22 cellular contexts compared by ENCODE assay signal in the genomic region with DNA sequence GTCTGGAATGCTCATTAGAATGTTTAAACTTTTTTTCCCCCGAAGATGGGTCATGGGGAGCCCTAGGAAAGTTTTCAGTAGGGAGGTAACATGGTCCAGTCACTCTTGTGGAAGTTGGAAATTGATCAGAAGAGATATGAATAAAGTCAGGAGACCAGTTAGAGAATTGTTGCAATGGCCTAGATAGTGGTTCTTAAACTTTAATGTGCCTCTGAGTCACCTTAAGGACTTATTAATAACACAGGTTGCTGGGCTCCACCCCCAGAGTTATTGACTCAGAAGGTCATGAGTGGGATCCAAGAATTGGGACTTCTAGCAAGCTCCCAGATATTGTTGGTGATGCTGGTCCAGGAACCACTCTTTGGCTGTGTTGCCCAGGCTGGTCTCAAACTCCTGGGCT. TPM values are rescaled to one million over a fixed set of nuclear protein-coding genes. Genes with fewer than 3 reads are reported as not detected.
DNase-seq lines count a peak whose midpoint lies in the region; ATAC-seq, FAIRE-seq and TF ChIP-seq lines count a peak whose summit lies in the region.
"Had no signal": no experiment of that assay in that cellular context is flagged by ENCODE, and none has a peak within 500 bp of the region (broad histone marks: within the 10 kb centered on the region; RNA-seq: fewer than 3 reads in every experiment).

No MANE protein-coding gene starts in this region.

- H3K9me1 ChIP-seq in keratinocyte (ENCODE audit: control insufficient read depth, extremely low read depth, insufficient read depth, low read length), result no peaks in the 10 kb centered on the region

- H3K27ac Mint-ChIP-seq in astrocyte (ENCODE audit: unreplicated experiment), result no peak overlapping the region
- H3K27ac Mint-ChIP-seq: activated CD4-positive, alpha-beta T cell treated with anti-CD3 and anti-CD28 coated beads, Interleukin-2, amount 10 ng/mL, durations not matched to agents 24 days and 14 days; H9 had no signal

- POLR2A ChIA-PET in HEK293 (lab: Yijun Ruan, JAX), result no interaction called here

- H3K9me3 ChIP-seq in HEK293 (ENCODE audit: control insufficient read depth, insufficient read depth, low read depth, low read length) (no peaks in the 10 kb centered on the region), astrocyte (ENCODE audit: insufficient read depth, low read depth, low read length) (no peaks in the 10 kb centered on the region), keratinocyte (ENCODE audit: control insufficient read depth, low read depth, low read length) (no peaks in the 10 kb centered on the region)
- H3K9me3 ChIP-seq: esophagus muscularis mucosa, upper lobe of left lung had no signal

- no peak for ATAC-seq in HG02970 (IDR thresholded peaks at IDR 0.05; ENCODE audit: low FRiP score, unreplicated experiment)
- ATAC-seq: Right ventricle myocardium inferior; stimulated activated naive CD8-positive, alpha-beta T cell treated with anti-CD3 and anti-CD28 coated beads, Interleukin-15, amount 100 ng/mL, for 72 hours had no signal

- H3K4me1 ChIP-seq in HEK293 (ENCODE audit: control insufficient read depth, insufficient read depth, low read length) (no peaks in the 10 kb centered on the region), astrocyte (ENCODE audit: insufficient read depth, low read length) (peaks cover 8% of the 10 kb centered on the region), keratinocyte (ENCODE audit: control insufficient read depth, extremely low read depth, insufficient read depth, low read length) (peaks cover 33% of the 10 kb centered on the region)

- H3K4me3 Mint-ChIP-seq in astrocyte (ENCODE audit: unreplicated experiment), result no peak overlapping the region
- H3K4me3 Mint-ChIP-seq: activated CD4-positive, alpha-beta T cell treated with anti-CD3 and anti-CD28 coated beads, Interleukin-2, amount 10 ng/mL, durations not matched to agents 24 days and 14 days; CD4-positive, alpha-beta memory T cell; H9; stimulated activated naive CD8-positive, alpha-beta T cell treated with anti-CD3 and anti-CD28 coated beads, Interleukin-15, amount 100 ng/mL, for 72 hours had no signal

- H3K4me3 ChIP-seq in HEK293 (ENCODE audit: low read depth, low read length) (no peak overlapping the region), astrocyte (ENCODE audit: insufficient read depth, low read depth, low read length) (no peak overlapping the region), keratinocyte (ENCODE audit: control insufficient read depth in 2 of 3, extremely low read depth in 1 of 3, insufficient read depth in 2 of 3, low read depth in 1 of 3, low read length in 3 of 3) (no peak overlapping the region)
- H3K4me3 ChIP-seq: esophagus muscularis mucosa, upper lobe of left lung had no signal

- H3K9ac ChIP-seq in astrocyte (ENCODE audit: low read length) (no peak overlapping the region), keratinocyte (ENCODE audit: control insufficient read depth, extremely low read depth, insufficient read depth, low read length) (no peak overlapping the region)

- H4K20me1 ChIP-seq in astrocyte (ENCODE audit: insufficient read depth, low read length), result peaks cover 48% of the 10 kb centered on the region
- H4K20me1 ChIP-seq in keratinocyte (ENCODE audit: control insufficient read depth, extremely low read depth, insufficient read depth, low read length), result no peaks in the 10 kb centered on the region

- dilution Hi-C loops in keratinocyte (cut with MboI; ENCODE audit: extremely low pct_ligation_motif_present, low sequenced_read_pairs), result no loop called here

- TF ChIP-seq CTCF in HEK293 (tag by site-specific recombination; IDR thresholded peaks at IDR 0.05) (no peak), astrocyte (IDR thresholded peaks at IDR 0.05; ENCODE audit: insufficient read depth, low read depth, low read length) (no peak), keratinocyte (optimal IDR thresholded peaks at IDR 0.05 in 1 of 3, IDR thresholded peaks at IDR 0.05 in 1 of 3, conservative IDR thresholded peaks at IDR 0.05 in 1 of 3; ENCODE audit: extremely low read depth in 1 of 3, insufficient read depth in 2 of 3, low read length in 3 of 3) (no peak), GM13977 (IDR thresholded peaks at IDR 0.05; ENCODE audit: extremely low read depth, insufficient read depth, missing control alignments) (no peak)

- FAIRE-seq in astrocyte (lab: Jason Lieb, UNC) (no peak), keratinocyte (lab: Jason Lieb, UNC) (peak; percentile 52)
- FAIRE-seq: GM12892 had no signal

- H3K79me2 ChIP-seq in astrocyte (ENCODE audit: insufficient read depth, low read length) (no peaks in the 10 kb centered on the region), keratinocyte (ENCODE audit: control insufficient read depth, insufficient read depth, low read length) (no peaks in the 10 kb centered on the region)

- peaks cover 40% of the 10 kb centered on the region for H3K27me3 ChIP-seq in astrocyte (ENCODE audit: insufficient read depth, low read length)
- peaks cover 14% of the 10 kb centered on the region for H3K27me3 ChIP-seq in keratinocyte (ENCODE audit: control insufficient read depth, extremely low read depth, insufficient read depth, low read length)

- H3K4me2 ChIP-seq in astrocyte (ENCODE audit: low read length) (no peak overlapping the region), keratinocyte (ENCODE audit: control insufficient read depth, extremely low read depth, insufficient read depth, low read depth, low read length) (no peak overlapping the region)

- peaks cover 1% of the 10 kb centered on the region for H3K36me3 Mint-ChIP-seq in astrocyte (ENCODE audit: low read depth, unreplicated experiment)

- H3K36me3 ChIP-seq in HEK293 (ENCODE audit: control insufficient read depth in 2 of 2, insufficient read depth in 1 of 2, low read length in 2 of 2) (peaks cover 0 to 22% of the 10 kb centered on the region in 2 experiments; a peak in 1 of 3 replicates), astrocyte (ENCODE audit: insufficient read depth, low read length) (no peaks in the 10 kb centered on the region), keratinocyte (ENCODE audit: control insufficient read depth in 2 of 2, extremely low read depth in 1 of 2, insufficient read depth in 2 of 2, low read length in 2 of 2) (peaks cover 1 to 3% of the 10 kb centered on the region in 2 experiments)

- DNase-seq in EH (ENCODE audit: low read depth), result peak; percentile 47
- DNase-seq in astrocyte (ENCODE audit: low read depth), result peak; percentile 54
- no peak for DNase-seq in keratinocyte (ENCODE audit: low read depth, low spot score)
- no peak for DNase-seq in GM13977 (ENCODE audit: low spot score)
- no peak for DNase-seq in NCI-H748 treated with DMSO at 0.1 percent for 48 hours (lab: John Stamatoyannopoulos, UW)
- no peak for DNase-seq in T-helper 1 cell
- DNase-seq: activated CD4-positive, alpha-beta T cell treated with anti-CD3 and anti-CD28 coated beads, Interleukin-2, amount 10 ng/mL, durations not matched to agents 24 days and 14 days; activated gamma-delta T cell treated with Interleukin-2 at 50 U/mL for 16 hours; anterior cingulate cortex; CD4-positive, alpha-beta memory T cell; effector CD4-positive, alpha-beta T cell; H9; Kasumi-1; NCI-H524; stimulated activated CD4-positive, alpha-beta T cell treated with anti-CD3 and anti-CD28 coated beads, Interleukin-4, amount 100 ng/mL, for 24 hours; stimulated activated naive CD8-positive, alpha-beta T cell treated with anti-CD3 and anti-CD28 coated beads, Interleukin-15, amount 100 ng/mL, for 72 hours; upper lobe of left lung had no signal

- peaks cover 21% of the 10 kb centered on the region for H3K4me1 Mint-ChIP-seq in astrocyte (ENCODE audit: low read depth, unreplicated experiment)
- H3K4me1 Mint-ChIP-seq: activated CD4-positive, alpha-beta T cell treated with anti-CD3 and anti-CD28 coated beads, Interleukin-2, amount 10 ng/mL, durations not matched to agents 24 days and 14 days had no signal

- CTCF ChIA-PET in HEK293 (lab: Yijun Ruan, JAX), result interaction anchor here (0.6 to 4.5 kb wide), 5 partner anchors 10 to 205 kb away, joined by 3 to 51 read pairs (median 6); no protein-coding TSS in a partner anchor

- H3K27me3 Mint-ChIP-seq in astrocyte (ENCODE audit: low read depth, unreplicated experiment), result peaks cover 34% of the 10 kb centered on the region

- no peak overlapping the region for H2AFZ ChIP-seq in astrocyte (ENCODE audit: low read depth, low read length)
- H2AFZ ChIP-seq in keratinocyte (ENCODE audit: control insufficient read depth, low read length), result no peak overlapping the region

- H3K9me3 Mint-ChIP-seq in astrocyte (ENCODE audit: unreplicated experiment), result no peaks in the 10 kb centered on the region
- H3K9me3 Mint-ChIP-seq: activated CD4-positive, alpha-beta T cell treated with anti-CD3 and anti-CD28 coated beads, Interleukin-2, amount 10 ng/mL, durations not matched to agents 24 days and 14 days; H9; stimulated activated naive CD8-positive, alpha-beta T cell treated with anti-CD3 and anti-CD28 coated beads, Interleukin-15, amount 100 ng/mL, for 72 hours had no signal

- H3K27ac ChIP-seq in HEK293 (ENCODE audit: extremely low read depth, low read depth, low read length) (no peak overlapping the region), astrocyte (ENCODE audit: low read depth, low read length) (no peak overlapping the region), keratinocyte (ENCODE audit: control insufficient read depth, insufficient read depth, low read length) (peak overlapping the region; percentile 13)
- H3K27ac ChIP-seq: esophagus muscularis mucosa, upper lobe of left lung had no signal

- in situ Hi-C loops in GM13977 (cut with MboI; ENCODE audit: low pct_unique_long_range_greater_than_20kb, low sequenced_read_pairs, unreplicated experiment), result loop anchor here (10.0 kb wide), 1 partner anchor 145 kb away; a partner anchor contains a TSS

RNA-seq across cellular contexts. Expression of a gene that starts 3.2 kb away (rescaled TPM):
- 0.41 and 0.48 TPM in 2 replicates for total RNA-seq in astrocyte
- polyA plus RNA-seq in keratinocyte, result 0.26 to 0.67 TPM (median 0.51 TPM) in 3 replicates
- 0.19 TPM for polyA plus RNA-seq in keratinocyte (2011; ENCODE audit: low read depth)
- 0.49 and 0.56 TPM in 2 replicates for polyA plus RNA-seq in keratinocyte (2011; cell fraction: cytosol; rRNA removed)
- 2.1 and 2.7 TPM in 2 replicates for polyA plus RNA-seq in keratinocyte (2011; cell fraction: nucleus; rRNA removed)
- 0.74 and 1.2 TPM in 2 replicates for polyA plus RNA-seq in keratinocyte (2012; ENCODE audit: low replicate concordance)
- 0.30 TPM in 1 of 3 replicates, not detected in the others for polyA minus RNA-seq in keratinocyte
- 1.2 TPM for polyA minus RNA-seq in keratinocyte (2011; cell fraction: cytosol; rRNA and poly(A)+ RNA removed)
- 0.21 and 0.78 TPM in 2 replicates for polyA minus RNA-seq in keratinocyte (2011; cell fraction: nucleus; rRNA and poly(A)+ RNA removed)
- total RNA-seq: Right ventricle myocardium inferior had no signal

RNA-seq across cellular contexts. Expression of a gene that starts 12.4 kb away (rescaled TPM):
- 40.3 and 42.1 TPM in 2 replicates for total RNA-seq in astrocyte
- polyA plus RNA-seq in keratinocyte, result 10.5 to 16.6 TPM (median 15.9 TPM) in 3 replicates
- polyA plus RNA-seq in keratinocyte (2011; ENCODE audit: low read depth), result 4.2 TPM
- polyA plus RNA-seq in keratinocyte (2011; cell fraction: cytosol; rRNA removed), result 10.6 and 19.1 TPM in 2 replicates
- 25.0 and 33.5 TPM in 2 replicates for polyA plus RNA-seq in keratinocyte (2011; cell fraction: nucleus; rRNA removed)
- 9.3 and 20.4 TPM in 2 replicates for polyA plus RNA-seq in keratinocyte (2012; ENCODE audit: low replicate concordance)
- 12.4 to 26.9 TPM (median 15.3 TPM) in 3 replicates for polyA minus RNA-seq in keratinocyte
- polyA minus RNA-seq in keratinocyte (2011; cell fraction: cytosol; rRNA and poly(A)+ RNA removed), result 28.2 TPM
- 28.8 and 30.6 TPM in 2 replicates for polyA minus RNA-seq in keratinocyte (2011; cell fraction: nucleus; rRNA and poly(A)+ RNA removed)

RNA-seq across cellular contexts. Expression of a gene that starts 12.8 kb away (rescaled TPM):
- 42.5 and 43.5 TPM in 2 replicates for total RNA-seq in astrocyte
- 23.8 to 29.6 TPM (median 25.8 TPM) in 3 replicates for polyA plus RNA-seq in keratinocyte
- polyA plus RNA-seq in keratinocyte (2011; ENCODE audit: low read depth), result 12.4 TPM
- polyA plus RNA-seq in keratinocyte (2011; cell fraction: cytosol; rRNA removed), result 16.9 and 18.8 TPM in 2 replicates
- 66.8 and 71.1 TPM in 2 replicates for polyA plus RNA-seq in keratinocyte (2011; cell fraction: nucleus; rRNA removed)
- polyA plus RNA-seq in keratinocyte (2012; ENCODE audit: low replicate concordance), result 16.1 and 18.6 TPM in 2 replicates
- 23.4 to 45.5 TPM (median 43.1 TPM) in 3 replicates for polyA minus RNA-seq in keratinocyte
- 17.5 TPM for polyA minus RNA-seq in keratinocyte (2011; cell fraction: cytosol; rRNA and poly(A)+ RNA removed)
- polyA minus RNA-seq in keratinocyte (2011; cell fraction: nucleus; rRNA and poly(A)+ RNA removed), result 46.7 and 72.4 TPM in 2 replicates

Comparison
In these comparisons a context has a peak if more than half of its experiments do, and no peak if none do; other contexts are left out.
1. DNase-seq: peak in EH (single experiment) and astrocyte (single experiment); none in keratinocyte (single experiment), GM13977 (single experiment), NCI-H748 treated with DMSO at 0.1 percent for 48 hours (single experiment) and T-helper 1 cell (0 of 5).